In the genomic region with DNA sequence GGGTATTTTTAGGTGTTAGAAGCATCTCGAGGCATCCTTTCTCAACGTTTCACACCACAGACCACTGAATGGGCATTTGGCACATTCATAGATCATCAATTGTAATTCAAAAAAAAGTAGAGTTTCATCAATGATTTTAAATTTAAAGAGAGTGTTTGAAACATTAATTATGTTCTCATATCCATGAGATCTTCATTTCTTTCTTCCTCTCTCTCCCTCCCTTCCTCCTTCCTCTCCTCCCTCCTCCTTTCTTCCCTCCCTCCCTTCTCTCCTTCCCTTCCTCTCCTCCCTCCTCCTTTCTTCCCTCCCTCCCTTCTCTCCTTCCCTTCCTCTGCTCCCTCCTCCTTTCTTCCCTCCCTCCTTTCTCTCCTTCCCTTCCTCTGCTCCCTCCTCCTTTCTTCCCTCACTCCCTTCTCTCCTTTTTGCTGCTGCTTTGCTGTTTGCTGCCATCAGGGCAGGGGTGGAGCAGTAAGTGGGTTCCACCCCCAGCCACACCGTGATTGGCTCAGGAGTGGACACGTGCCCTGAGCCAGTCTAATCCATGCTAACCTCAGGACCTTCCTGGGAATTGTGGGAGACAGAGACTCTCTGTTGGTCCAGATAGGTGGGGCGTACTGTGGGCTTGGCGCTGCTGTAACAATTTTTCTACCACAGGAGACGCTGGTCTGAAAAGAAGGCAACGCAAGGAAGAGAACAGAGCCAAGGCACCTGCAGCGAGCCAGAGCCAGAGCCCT, we compare ENCODE assay signal across 8 cellular contexts. TPM values are rescaled to one million over a fixed set of nuclear protein-coding genes. Genes with fewer than 3 reads are reported as not detected.
A peak's percentile ranks its signal among the peaks of the same experiment; 100 is the strongest.
DNase-seq lines count a peak whose midpoint lies in the region; ATAC-seq and TF ChIP-seq lines count a peak whose summit lies in the region.

No MANE protein-coding gene starts in this region.

- no peaks in the 10 kb centered on the region for H3K27me3 ChIP-seq in transverse colon

- no peaks in the 10 kb centered on the region for H3K36me3 ChIP-seq in transverse colon

- H3K9me3 ChIP-seq in transverse colon: no peaks in the 10 kb centered on the region

- H3K4me3 ChIP-seq in choroid plexus epithelial cell (ENCODE audit: low read depth, low read length) (no peak overlapping the region), lower leg skin (ENCODE audit: low read depth, poor library complexity, severe bottlenecking) (no peak overlapping the region), transverse colon (peak overlapping the region in 1 of 4 donors; percentile 1)

- peak; percentile 44 for TF ChIP-seq CTCF in choroid plexus epithelial cell (conservative IDR thresholded peaks at IDR 0.05; ENCODE audit: low read depth, low read length)
- TF ChIP-seq CTCF in lower leg skin (IDR thresholded peaks at IDR 0.05): no peak
- peak; percentile 20 to 54 (median 30) for TF ChIP-seq CTCF in transverse colon (IDR thresholded peaks at IDR 0.05)

- 22 to 29% methylated on average over 9 of the region's 9 CpGs for WGBS in lower leg skin, 2 donors
- WGBS in transverse colon (ENCODE audit: low coverage in 1 of 2), 2 donors: 0 to 22% methylated on average over 1 to 9 of the region's 9 CpGs

- ATAC-seq in HG02970 (IDR thresholded peaks at IDR 0.05; ENCODE audit: low FRiP score, unreplicated experiment) (no peak), HG02981 (IDR thresholded peaks at IDR 0.05; ENCODE audit: unreplicated experiment) (no peak)

- H3K4me1 ChIP-seq in transverse colon: peaks cover 14 to 58% (median 35%) of the 10 kb centered on the region in 4 donors

- in situ Hi-C loops in transverse colon (cut with MboI; ENCODE audit: low pct_ligation_motif_present in 1 of 4, low pct_unique_long_range_greater_than_20kb in 1 of 4, low sequenced_read_pairs in 3 of 4): no loop called here

- intact Hi-C loops in lower leg skin (cut with DNase I; ENCODE audit: low total_unique reads) (no loop called here), transverse colon (cut with DNase I; ENCODE audit: low total_unique reads) (no loop called here)

- DNase-seq in GM03348 (ENCODE audit: low spot score) (peak; percentile 82), NCI-H460 (ENCODE audit: extremely low read depth, low read depth) (peak; percentile 79), choroid plexus epithelial cell (ENCODE audit: low read depth) (peak; percentile 61), lower leg skin (ENCODE audit: low spot score in 2 of 2) (peak; percentile 57 to 91), transverse colon (peak; percentile 77), T-helper 9 cell (no peak)

- no peak for TF ChIP-seq EP300 in transverse colon (IDR thresholded peaks at IDR 0.05; ENCODE audit: low read depth)

- peak overlapping the region; percentile 83 to 91 (median 88) for H3K27ac ChIP-seq in transverse colon

- TF ChIP-seq POLR2A in lower leg skin (IDR thresholded peaks at IDR 0.05) (no peak), transverse colon (IDR thresholded peaks at IDR 0.05) (peak; percentile 30)

RNA-seq across cellular contexts. Expression of a gene that starts 33.8 kb away (rescaled TPM):
- total RNA-seq in NCI-H460 (2014; rRNA removed; shearing (Covaris generic)): not detected in 2 replicates
- polyA plus RNA-seq in NCI-H460 (2014; cell fraction: nucleus; rRNA removed): not detected in 2 replicates
- total RNA-seq in lower leg skin (under 1 TPM in 2 of 4 donors, not detected in 2; 0.29 to 0.39 TPM), transverse colon (1 to 10 TPM in 2 of 4 donors, not detected in 2; 2.7 to 3.0 TPM)

RNA-seq across cellular contexts. Expression of a gene that starts 51.6 kb away (rescaled TPM):
- 29.3 and 31.8 TPM in 2 replicates for total RNA-seq in NCI-H460 (2014; rRNA removed; shearing (Covaris generic))
- 27.1 and 29.3 TPM in 2 replicates for polyA plus RNA-seq in NCI-H460 (2014; cell fraction: nucleus; rRNA removed)
- total RNA-seq in lower leg skin (10 to 100 TPM in 2 of 4 donors, 1 to 10 TPM in 2; 5.1 to 20.0 (median 13.9) TPM), transverse colon (10 to 100 TPM; 14.5 to 42.6 (median 22.1) TPM)

RNA-seq across cellular contexts. Expression of a gene that starts 58.5 kb away (rescaled TPM):
- 3.6 and 5.1 TPM in 2 replicates for total RNA-seq in NCI-H460 (2014; rRNA removed; shearing (Covaris generic))
- 3.8 and 6.6 TPM in 2 replicates for polyA plus RNA-seq in NCI-H460 (2014; cell fraction: nucleus; rRNA removed)
- total RNA-seq in lower leg skin (1 to 10 TPM in 1 of 4 donors, under 1 TPM in 2, not detected in 1; 0.15 to 2.4 (median 0.21) TPM), transverse colon (10 to 100 TPM in 2 of 4 donors, 1 to 10 TPM in 1, not detected in 1; 7.8 to 15.3 (median 10.9) TPM)

Comparison
In these comparisons a context has a peak if more than half of its experiments do, and no peak if none do; other contexts are left out.
1. CTCF ChIP-seq: peak in choroid plexus epithelial cell (single experiment) and transverse colon (5 of 5); none in lower leg skin (0 of 3).